Comparison of ENCODE assay signal across 16 cellular contexts in the genomic region with DNA sequence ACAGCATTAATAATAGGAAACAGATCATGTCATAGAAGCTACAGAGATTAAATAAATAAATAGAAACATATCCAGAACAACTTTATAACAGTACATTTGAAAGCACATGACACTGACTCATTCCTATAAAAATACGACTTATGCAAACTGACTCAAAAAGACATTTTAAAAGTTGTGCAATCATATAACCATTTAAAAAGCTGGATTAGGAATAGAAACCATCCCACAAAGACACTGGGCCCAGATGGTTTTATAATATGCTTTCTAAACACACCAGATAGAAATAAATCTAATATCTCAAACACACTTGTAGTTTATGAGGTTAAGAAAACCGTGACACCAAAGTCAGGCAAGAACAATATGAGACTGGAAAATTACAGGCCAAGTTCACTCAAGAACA. TPM values are rescaled to one million over a fixed set of nuclear protein-coding genes. Genes with fewer than 3 reads are reported as not detected.
DNase-seq lines count a peak whose midpoint lies in the region; ATAC-seq and TF ChIP-seq lines count a peak whose summit lies in the region.
"Had no signal": no experiment of that assay in that cellular context is flagged by ENCODE, and none has a peak within 500 bp of the region (broad histone marks: within the 10 kb centered on the region; RNA-seq: fewer than 3 reads in every experiment).

No MANE protein-coding gene starts in this region.

- H3K4me3 ChIP-seq in fibroblast of lung (replicated peaks in 1 of 4; ENCODE audit: control extremely low read depth in 1 of 4, insufficient read depth in 1 of 4, low read depth in 3 of 4, low read length in 4 of 4) (no peak overlapping the region), sigmoid colon (no peak overlapping the region)
- H3K4me3 ChIP-seq: colonic mucosa, right lobe of liver had no signal

- TF ChIP-seq POLR2A in sigmoid colon (IDR thresholded peaks at IDR 0.05), result no peak

- H3K79me2 ChIP-seq in fibroblast of lung (ENCODE audit: control insufficient read depth, insufficient read depth, low read length), result no peaks in the 10 kb centered on the region

- H3K27me3 ChIP-seq in fibroblast of lung (ENCODE audit: control insufficient read depth, insufficient read depth, low read length) (no peaks in the 10 kb centered on the region), sigmoid colon (no peaks in the 10 kb centered on the region)
- H3K27me3 ChIP-seq: colonic mucosa, right lobe of liver had no signal

- no peak for ATAC-seq in HG02571 (IDR thresholded peaks at IDR 0.05; ENCODE audit: unreplicated experiment)
- no peak for ATAC-seq in HG03439 (IDR thresholded peaks at IDR 0.05; ENCODE audit: unreplicated experiment)
- ATAC-seq: HepG2 had no signal

- H3K4me2 ChIP-seq in fibroblast of lung (ENCODE audit: extremely low read depth, insufficient read depth, low read length), result no peak overlapping the region
- H3K4me2 ChIP-seq: SK-N-SH had no signal

- whole genome bisulfite sequencing in sigmoid colon, 2 donors, result 25 to 49% methylated on average over 2 of the region's 2 CpGs

- H3K4me1 ChIP-seq in fibroblast of lung (ENCODE audit: control insufficient read depth, extremely low read depth, insufficient read depth, low read length), result no peaks in the 10 kb centered on the region
- H3K4me1 ChIP-seq in sigmoid colon, result peaks cover 4 to 33% (median 20%) of the 10 kb centered on the region in 4 donors
- H3K4me1 ChIP-seq: colonic mucosa had no signal

- DNase-seq in EL, result peak; percentile 65
- DNase-seq in RPMI7951 (ENCODE audit: low read depth), result peak; percentile 27
- peak; percentile 16 to 91 for DNase-seq in fibroblast of lung (ENCODE audit: low read depth in 2 of 2)
- no peak for DNase-seq in sigmoid colon
- no peak for DNase-seq in NCI-H187 (lab: John Stamatoyannopoulos, UW)
- DNase-seq in activated T-cell treated with anti-CD3 and anti-CD28 coated beads, Interleukin-2, amount 50 U/mL, for 48 hours, result no peak
- DNase-seq: CD8-positive, alpha-beta memory T cell; colonic mucosa; NCI-H146; NCI-H748 treated with DMSO at 0.1 percent for 48 hours; SK-N-SH had no signal

- H3K27ac ChIP-seq in fibroblast of lung (ENCODE audit: insufficient read depth, low read length), result no peak overlapping the region
- H3K27ac ChIP-seq in sigmoid colon, result peak overlapping the region in 3 of 4 donors; percentile 59 to 69 (median 61)
- H3K27ac ChIP-seq: colonic mucosa, right lobe of liver had no signal

- H3K36me3 ChIP-seq in fibroblast of lung (ENCODE audit: control insufficient read depth, insufficient read depth, low read length), result no peaks in the 10 kb centered on the region
- H3K36me3 ChIP-seq in sigmoid colon, result no peaks in the 10 kb centered on the region
- H3K36me3 ChIP-seq: colonic mucosa, right lobe of liver had no signal

- no peak for TF ChIP-seq CTCF in fibroblast of lung (conservative IDR thresholded peaks at IDR 0.05 in 1 of 2, IDR thresholded peaks at IDR 0.05 in 1 of 2; ENCODE audit: low read depth in 1 of 2, low read length in 2 of 2)
- no peak for TF ChIP-seq CTCF in sigmoid colon (IDR thresholded peaks at IDR 0.05)

- H4K20me1 ChIP-seq in fibroblast of lung (ENCODE audit: control insufficient read depth, extremely low read depth, insufficient read depth, low read length), result no peaks in the 10 kb centered on the region

- intact Hi-C loops in sigmoid colon (cut with DNase I), result loop anchor here (5.0 kb wide), 1 partner anchor 38 kb away; no protein-coding TSS in a partner anchor

- H3K9ac ChIP-seq in fibroblast of lung (ENCODE audit: insufficient read depth, low read length), result no peak overlapping the region
- H3K9ac ChIP-seq: SK-N-SH had no signal

- no peak overlapping the region for H2AFZ ChIP-seq in fibroblast of lung (ENCODE audit: low read length)

- no peaks in the 10 kb centered on the region for H3K9me3 ChIP-seq in fibroblast of lung (ENCODE audit: control insufficient read depth, insufficient read depth, low read depth, low read length)
- peaks cover 0 to 5% (median 1%) of the 10 kb centered on the region in 4 donors for H3K9me3 ChIP-seq in sigmoid colon
- H3K9me3 ChIP-seq: colonic mucosa, right lobe of liver, SK-N-SH had no signal

- peak in 3 of 4 donors; percentile 43 to 83 (median 58) for TF ChIP-seq EP300 in sigmoid colon (IDR thresholded peaks at IDR 0.05)

RNA-seq across cellular contexts. Expression of a gene that starts 47.6 kb away (rescaled TPM):
- 0.20 and 0.48 TPM in 2 replicates for total RNA-seq in RPMI7951 (2014; rRNA removed; shearing (Covaris generic))
- total RNA-seq in fibroblast of lung, result 0.26 TPM in 1 of 2 replicates, not detected in the other
- not detected in 2 replicates for polyA plus RNA-seq in fibroblast of lung
- polyA plus RNA-seq in fibroblast of lung (2012), result 0.07 TPM in 1 of 2 replicates, not detected in the other
- not detected in 2 replicates for polyA minus RNA-seq in fibroblast of lung (ENCODE audit: low replicate concordance)
- total RNA-seq in sigmoid colon, result under 1 TPM in 2 of 4 donors, not detected in 2; 0.36 to 0.54 TPM
- polyA plus RNA-seq in sigmoid colon, result under 1 TPM in 1 of 3 donors, not detected in 2; 0.09 TPM
- total RNA-seq: colonic mucosa, right lobe of liver, subcutaneous adipose tissue had no signal
- polyA plus RNA-seq: CD8-positive, alpha-beta memory T cell had no signal

Comparison
In these comparisons a context has a peak if more than half of its experiments do, and no peak if none do; other contexts are left out.
1. DNase-seq: peak in EL (single experiment), RPMI7951 (single experiment) and fibroblast of lung (2 of 2); none in sigmoid colon (single experiment), NCI-H187 (0 of 2) and activated T-cell treated with anti-CD3 and anti-CD28 coated beads, Interleukin-2, amount 50 U/mL, for 48 hours (0 of 2).